In genomic region chr17:75915268-75915667, GRCh38 we compare ENCODE assay signal across 27 cellular contexts. TPM values are rescaled to one million over a fixed set of nuclear protein-coding genes. Genes with fewer than 3 reads are reported as not detected.
DNase-seq lines count a peak whose midpoint lies in the region; ATAC-seq and TF ChIP-seq lines count a peak whose summit lies in the region.
"Had no signal": no experiment of that assay in that cellular context is flagged by ENCODE, and none has a peak within 500 bp of the region (broad histone marks: within the 10 kb centered on the region; RNA-seq: fewer than 3 reads in every experiment).

No MANE protein-coding gene starts in this region.

- peak overlapping the region; percentile 44 for H3K23ac ChIP-seq in neuronal stem cell (ENCODE audit: low read depth, low read length, poor library complexity)

- H4K91ac ChIP-seq in neuronal stem cell (ENCODE audit: low read depth, low read length, poor library complexity), result no peak overlapping the region

- H2BK120ac ChIP-seq in neuronal stem cell (ENCODE audit: low read depth, low read length), result no peak overlapping the region

- no peak overlapping the region for H3K4me3 Mint-ChIP-seq in WTC11
- H3K4me3 Mint-ChIP-seq: CD14-positive monocyte; CD8-positive, alpha-beta memory T cell had no signal

- H3K4me3 ChIP-seq in HCT116 (replicated peaks in 1 of 2; ENCODE audit: low read depth in 1 of 2, low read length in 2 of 2) (no peak overlapping the region), neuronal stem cell (ENCODE audit: low read length in 2 of 2) (peak overlapping the region in 1 of 2 donors; percentile 44), SK-N-SH (ENCODE audit: low read depth in 2 of 2, low read length in 1 of 2) (no peak overlapping the region)
- H3K4me3 ChIP-seq: HAP-1, PC-9, SK-N-MC had no signal

- POLR2A ChIA-PET in HCT116 (lab: Charles Lee), result interaction anchor here (1.2 kb wide), 1 partner anchor 135 kb away, joined by 3 read pairs; no protein-coding TSS in a partner anchor
- POLR2A ChIA-PET in WTC11 (lab: Charles Lee), result interaction anchor here (1.0 kb wide), 1 partner anchor 26 kb away, joined by 6 read pairs; the partner anchor contains the start of gene FBF1
- POLR2A ChIA-PET in SK-N-SH (lab: Yijun Ruan, JAX), result interaction anchor here (1.3 kb wide), 1 partner anchor 10 kb away, joined by 5 read pairs; no protein-coding TSS in a partner anchor

- ATAC-seq in HCT116 (peak; percentile 16), WTC11 (no peak), GM19463 (IDR thresholded peaks at IDR 0.05; ENCODE audit: unreplicated experiment) (no peak)

- no peak overlapping the region for H3K27ac ChIP-seq in HCT116 (ENCODE audit: low read depth, low read length)
- H3K27ac ChIP-seq in neuronal stem cell (replicated peaks; ENCODE audit: low read length), result no peak overlapping the region
- no peak overlapping the region for H3K27ac ChIP-seq in SK-N-SH (ENCODE audit: low read depth in 2 of 2, low read length in 1 of 2)
- H3K27ac ChIP-seq: 22Rv1, HL-60, PC-9, SK-N-MC had no signal

- H2AFZ ChIP-seq in HCT116 (ENCODE audit: low read depth, low read length, poor library complexity, severe bottlenecking), result no peak overlapping the region
- no peak overlapping the region for H2AFZ ChIP-seq in neuronal stem cell (ENCODE audit: low read length)
- no peak overlapping the region for H2AFZ ChIP-seq in SK-N-SH (ENCODE audit: low read depth)
- H2AFZ ChIP-seq: PC-9 had no signal

- TF ChIP-seq RAD21 in HCT116 (IDR thresholded peaks at IDR 0.05; ENCODE audit: low read depth) (no peak), SK-N-SH (IDR thresholded peaks at IDR 0.05; ENCODE audit: low read length) (no peak)

- H3F3A ChIP-seq in SK-N-SH (replicated peaks; ENCODE audit: insufficient read depth), result no peaks in the 10 kb centered on the region

- no peaks in the 10 kb centered on the region for H3K36me3 ChIP-seq in HCT116 (ENCODE audit: control insufficient read depth in 1 of 2, insufficient read depth in 2 of 2, low read length in 2 of 2)
- peaks cover 7 to 60% of the 10 kb centered on the region in 2 donors for H3K36me3 ChIP-seq in neuronal stem cell (replicated peaks in 1 of 2; ENCODE audit: control insufficient read depth in 2 of 2, insufficient read depth in 2 of 2, low read length in 2 of 2)
- peaks cover 4 to 8% of the 10 kb centered on the region in 2 experiments for H3K36me3 ChIP-seq in SK-N-SH (replicated peaks in 1 of 2; ENCODE audit: control insufficient read depth in 1 of 2, insufficient read depth in 2 of 2, low read length in 1 of 2)
- H3K36me3 ChIP-seq: BE2C had no signal

- no peak overlapping the region for H3K14ac ChIP-seq in neuronal stem cell (ENCODE audit: low read length)

- H4K8ac ChIP-seq in neuronal stem cell (ENCODE audit: low read depth, low read length), result no peak overlapping the region

- no peak overlapping the region for H3K4ac ChIP-seq in neuronal stem cell (ENCODE audit: low read length)

- no peaks in the 10 kb centered on the region for H4K20me1 ChIP-seq in HCT116 (ENCODE audit: insufficient read depth)
- H4K20me1 ChIP-seq in SK-N-SH (ENCODE audit: insufficient read depth), result no peaks in the 10 kb centered on the region

- peak overlapping the region; percentile 12; the same call in 1 of the 2 replicates for H3K27ac Mint-ChIP-seq in WTC11

- no peaks in the 10 kb centered on the region for H3K9me3 Mint-ChIP-seq in WTC11
- H3K9me3 Mint-ChIP-seq: CD8-positive, alpha-beta memory T cell had no signal

- H3K4me1 Mint-ChIP-seq in WTC11, result 0 out of 2 replicates have a peak, but pooled peaks cover 2% of the 10 kb centered on the region

- no peak overlapping the region for H3K18ac ChIP-seq in neuronal stem cell (ENCODE audit: low read length)

- TF ChIP-seq EP300 in SK-N-SH (IDR thresholded peaks at IDR 0.05; ENCODE audit: borderline replicate concordance in 1 of 2, low read depth in 1 of 2, low read length in 1 of 2), result no peak

- H3K9me3 ChIP-seq in HCT116 (ENCODE audit: control insufficient read depth in 1 of 2, insufficient read depth in 1 of 2, low read depth in 1 of 2, low read length in 2 of 2) (no peaks in the 10 kb centered on the region), neuronal stem cell (replicated peaks in 1 of 2; ENCODE audit: control insufficient read depth in 2 of 2, insufficient read depth in 1 of 2, low read depth in 1 of 2, low read length in 2 of 2) (peaks cover 0 to 2% of the 10 kb centered on the region in 2 donors), SK-N-SH (no peaks in the 10 kb centered on the region)
- H3K9me3 ChIP-seq: BE2C, HAP-1 had no signal

- H3K79me2 ChIP-seq in HCT116 (ENCODE audit: insufficient read depth, low read length) (no peaks in the 10 kb centered on the region), SK-N-SH (ENCODE audit: insufficient read depth) (no peaks in the 10 kb centered on the region)

- H2BK15ac ChIP-seq in neuronal stem cell (ENCODE audit: low read length), result no peak overlapping the region

- TF ChIP-seq POLR2A in HCT116 (IDR thresholded peaks at IDR 0.05; ENCODE audit: borderline replicate concordance, extremely low read depth, insufficient read depth, insufficient read length), result no peak

- no CpG with 5 or more reads among the region's 8 CpGs for WGBS in neuronal stem cell (ENCODE audit: extremely low coverage in 2 of 2, insufficient read length in 2 of 2, insufficient replicate concordance in 1 of 2), 2 donors
- 84% methylated on average over 8 of the region's 8 CpGs for WGBS in SK-N-SH (ENCODE audit: low lambda C conversion rate)

- peaks cover 8% of the 10 kb centered on the region for H3K36me3 Mint-ChIP-seq in WTC11
- H3K36me3 Mint-ChIP-seq: CD14-positive monocyte had no signal

- peak overlapping the region; percentile 10 for H2AK5ac ChIP-seq in neuronal stem cell (ENCODE audit: low read depth, low read length)

- DNase-seq in DMS53 (lab: John Stamatoyannopoulos, UW) (peak; percentile 34), DMS53 treated with DMSO at 0.1 percent for 48 hours (lab: John Stamatoyannopoulos, UW; ENCODE audit: unreplicated experiment) (no peak), HCT116 (ENCODE audit: low read depth, low spot score) (no peak), WTC11 (ENCODE audit: low spot score) (no peak), neuronal stem cell (ENCODE audit: low spot score) (no peak), SK-N-SH (no peak)
- DNase-seq: BE2C; CD8-positive, alpha-beta memory T cell; DMS 273 treated with DMSO at 0.1 percent for 48 hours; DND-41; Kasumi-1; NCI-H1092 treated with DMSO at 0.1 percent for 48 hours; NCI-H146; NCI-H2029; NCI-H446; NCI-H524 treated with DMSO at 0.1 percent for 48 hours; NCI-H774; PC-9; RPMI8226; SIG-M5; SW 1271 had no signal

- H3K9ac ChIP-seq in HCT116 (ENCODE audit: low read length) (no peak overlapping the region), neuronal stem cell (ENCODE audit: low read depth, low read length, poor library complexity) (peak overlapping the region; percentile 77), SK-N-SH (no peak overlapping the region)

- H3K9me2 ChIP-seq in HCT116 (ENCODE audit: insufficient read depth), result no peaks in the 10 kb centered on the region
- H3K9me2 ChIP-seq in SK-N-SH, result no peaks in the 10 kb centered on the region

- no peaks in the 10 kb centered on the region for H3K27me3 Mint-ChIP-seq in WTC11 (ENCODE audit: low read depth)
- H3K27me3 Mint-ChIP-seq: CD8-positive, alpha-beta memory T cell had no signal

- CTCF ChIA-PET in HCT116 (lab: Charles Lee) (interaction anchor here (1.2 kb wide), 1 partner anchor 13 kb away, joined by 5 read pairs; no protein-coding TSS in a partner anchor), WTC11 (lab: Charles Lee) (interaction anchor here (0.6 to 7.4 kb wide), 10 partner anchors 10 to 106 kb away, joined by 3 to 53 read pairs (median 5); partner anchors contain the start of genes CDK3 and MRPL38), SK-N-SH (lab: Yijun Ruan, JAX) (interaction anchor here (0.6 to 5.3 kb wide), 7 partner anchors 10 to 115 kb away, joined by 3 to 28 read pairs (median 3); partner anchors contain the start of genes CDK3 and MRPL38)

- no peak for TF ChIP-seq CTCF in HCT116 (IDR thresholded peaks at IDR 0.05 in 2 of 3, conservative IDR thresholded peaks at IDR 0.05 in 1 of 3; ENCODE audit: borderline replicate concordance in 1 of 3, insufficient read depth in 1 of 3, low read depth in 2 of 3, low read length in 2 of 3)
- no peak for TF ChIP-seq CTCF in WTC11 (IDR thresholded peaks at IDR 0.05)
- TF ChIP-seq CTCF in SK-N-SH (IDR thresholded peaks at IDR 0.05), result no peak

- H2BK12ac ChIP-seq in neuronal stem cell (ENCODE audit: low read length), result no peak overlapping the region

- H3K27me3 ChIP-seq in HCT116 (ENCODE audit: insufficient read depth, low read length) (no peaks in the 10 kb centered on the region), neuronal stem cell (ENCODE audit: control insufficient read depth in 3 of 3, insufficient read depth in 3 of 3, low read depth in 1 of 3, low read length in 3 of 3) (no peaks in the 10 kb centered on the region), SK-N-SH (ENCODE audit: insufficient read depth) (no peaks in the 10 kb centered on the region)
- H3K27me3 ChIP-seq: BE2C had no signal

- H2BK5ac ChIP-seq in neuronal stem cell (ENCODE audit: low read length), result no peak overlapping the region

- H3K4me2 ChIP-seq in HCT116 (ENCODE audit: low read length) (no peak overlapping the region), neuronal stem cell (ENCODE audit: insufficient read depth, low read length, poor library complexity, severe bottlenecking) (no peak overlapping the region), SK-N-SH (no peak overlapping the region)
- H3K4me2 ChIP-seq: PC-9 had no signal

- BruUV-seq in HCT116 (replicated peaks; lab: Mats Ljungman, UMichigan), result no TSS peak

- H3K4me1 ChIP-seq in HCT116 (ENCODE audit: control insufficient read depth in 1 of 2, insufficient read depth in 2 of 2, low read length in 2 of 2) (peaks cover 0 to 9% of the 10 kb centered on the region in 2 experiments; a peak in 2 of 4 replicates), neuronal stem cell (ENCODE audit: control insufficient read depth in 2 of 2, insufficient read depth in 1 of 2, low read depth in 1 of 2, low read length in 2 of 2) (peaks cover 0 to 2% of the 10 kb centered on the region in 2 donors), SK-N-SH (ENCODE audit: control insufficient read depth in 1 of 2, insufficient read depth in 2 of 2, low read depth in 1 of 2, low read length in 1 of 2) (peaks cover 0 to 5% of the 10 kb centered on the region in 2 experiments; a peak in 1 of 4 replicates)
- H3K4me1 ChIP-seq: HAP-1 had no signal

- RAD21 ChIA-PET in HCT116 (lab: Charles Lee; ENCODE audit: low non-redundant PET in 1 of 2, low total read pairs in 2 of 2, uncharacterized antibody in 2 of 2, unreplicated experiment in 2 of 2), result no interaction called here

- H3K79me1 ChIP-seq in neuronal stem cell (ENCODE audit: low read depth, low read length), result no peaks in the 10 kb centered on the region

- intact Hi-C loops in HCT116 (cut with micrococcal nuclease), result no loop called here

RNA-seq across cellular contexts. Expression of gene MRPL38, which starts 10.6 kb away (rescaled TPM):
- total RNA-seq in HCT116 (2021; ENCODE audit: unreplicated experiment) (219 TPM), WTC11 (2021) (107 to 146 TPM (median 116 TPM) in 3 replicates)
- polyA plus RNA-seq in HCT116 (2012), result 114 and 130 TPM in 2 replicates
- 48.0 TPM for polyA plus RNA-seq in neuronal stem cell (2013, experiment 1 of 2)
- polyA plus RNA-seq in neuronal stem cell (2013, experiment 2 of 2), result 48.3 TPM
- 62.5 and 93.9 TPM in 2 replicates for polyA plus RNA-seq in SK-N-SH (2012; rRNA removed)
- polyA plus RNA-seq in SK-N-SH (2012; cell fraction: cytosol; rRNA removed), result 28.7 and 43.8 TPM in 2 replicates
- polyA plus RNA-seq in SK-N-SH (2012; cell fraction: nucleus; rRNA removed), result 321 and 427 TPM in 2 replicates

RNA-seq across cellular contexts. Expression of gene TRIM65, which starts 18.5 kb away (rescaled TPM):
- total RNA-seq in HCT116 (2021; ENCODE audit: unreplicated experiment) (53.0 TPM), WTC11 (2021) (51.3 to 56.4 TPM (median 51.4 TPM) in 3 replicates)
- 26.3 and 29.9 TPM in 2 replicates for polyA plus RNA-seq in HCT116 (2012)
- polyA plus RNA-seq in neuronal stem cell (2013, experiment 1 of 2), result 15.8 TPM
- 14.6 TPM for polyA plus RNA-seq in neuronal stem cell (2013, experiment 2 of 2)
- 13.1 and 18.1 TPM in 2 replicates for polyA plus RNA-seq in SK-N-SH (2012; rRNA removed)
- polyA plus RNA-seq in SK-N-SH (2012; cell fraction: cytosol; rRNA removed), result 7.7 and 11.7 TPM in 2 replicates
- 21.5 and 24.6 TPM in 2 replicates for polyA plus RNA-seq in SK-N-SH (2012; cell fraction: nucleus; rRNA removed)

RNA-seq across cellular contexts. Expression of gene FBF1, which starts 25.6 kb away (rescaled TPM):
- 22.8 TPM for total RNA-seq in HCT116 (2021; ENCODE audit: unreplicated experiment)
- polyA plus RNA-seq in HCT116 (2012), result 10.1 and 10.6 TPM in 2 replicates
- total RNA-seq in WTC11 (2021), result 19.8 to 23.7 TPM (median 21.0 TPM) in 3 replicates
- polyA plus RNA-seq in neuronal stem cell (2013, experiment 1 of 2), result 6.6 TPM
- 6.9 TPM for polyA plus RNA-seq in neuronal stem cell (2013, experiment 2 of 2)
- 19.0 and 19.7 TPM in 2 replicates for polyA plus RNA-seq in SK-N-SH (2012; rRNA removed)
- 4.7 and 7.7 TPM in 2 replicates for polyA plus RNA-seq in SK-N-SH (2012; cell fraction: cytosol; rRNA removed)
- 103 and 134 TPM in 2 replicates for polyA plus RNA-seq in SK-N-SH (2012; cell fraction: nucleus; rRNA removed)

RNA-seq across cellular contexts. Expression of gene TRIM47, which starts 36.9 kb away (rescaled TPM):
- total RNA-seq in HCT116 (2021; ENCODE audit: unreplicated experiment) (86.7 TPM), WTC11 (2021) (4.4 to 10.0 TPM (median 6.8 TPM) in 3 replicates)
- polyA plus RNA-seq in HCT116 (2012), result 49.9 and 67.2 TPM in 2 replicates
- polyA plus RNA-seq in neuronal stem cell (2013, experiment 1 of 2), result 1.2 TPM
- 0.68 TPM for polyA plus RNA-seq in neuronal stem cell (2013, experiment 2 of 2)
- 3.1 and 5.1 TPM in 2 replicates for polyA plus RNA-seq in SK-N-SH (2012; rRNA removed)
- polyA plus RNA-seq in SK-N-SH (2012; cell fraction: cytosol; rRNA removed), result 1.9 and 2.7 TPM in 2 replicates
- 6.9 and 7.6 TPM in 2 replicates for polyA plus RNA-seq in SK-N-SH (2012; cell fraction: nucleus; rRNA removed)
- polyA plus RNA-seq: CD14-positive monocyte had no signal
